21 cellular contexts compared by ENCODE assay signal in genomic region chr2:74438248-74438647, GRCh38. TPM values are rescaled to one million over a fixed set of nuclear protein-coding genes. Genes with fewer than 3 reads are reported as not detected.
DNase-seq lines count a peak whose midpoint lies in the region; ATAC-seq and TF ChIP-seq lines count a peak whose summit lies in the region.
"Had no signal": no experiment of that assay in that cellular context is flagged by ENCODE, and none has a peak within 500 bp of the region (broad histone marks: within the 10 kb centered on the region; RNA-seq: fewer than 3 reads in every experiment).

No MANE protein-coding gene starts in this region.

- no peaks in the 10 kb centered on the region for H3K27me3 Mint-ChIP-seq in Calu3 (ENCODE audit: unreplicated experiment)

- peak overlapping the region; percentile 2 for H3K27ac Mint-ChIP-seq in Calu3 (ENCODE audit: unreplicated experiment)
- H3K27ac Mint-ChIP-seq: activated naive CD4-positive, alpha-beta T cell treated with anti-CD3 and anti-CD28 coated beads for 36 hours had no signal

- TF ChIP-seq CTCF in Calu3 (IDR thresholded peaks at IDR 0.05; ENCODE audit: unreplicated experiment) (no peak), Loucy (conservative IDR thresholded peaks at IDR 0.05; ENCODE audit: low read length) (no peak), hepatocyte (IDR thresholded peaks at IDR 0.05; ENCODE audit: poor library complexity) (no peak), GM20000 (IDR thresholded peaks at IDR 0.05; ENCODE audit: extremely low read depth, missing control alignments) (no peak)

- peaks cover 39% of the 10 kb centered on the region for H3K4me1 ChIP-seq in Loucy (ENCODE audit: insufficient read depth, low read length, poor library complexity, severe bottlenecking)
- H3K4me1 ChIP-seq in hepatocyte (ENCODE audit: insufficient read depth), result peaks cover 16% of the 10 kb centered on the region

- no peak for ATAC-seq in stimulated activated naive CD8-positive, alpha-beta T cell treated with anti-CD3 and anti-CD28 coated beads, Interleukin-15, Interleukin-2, amounts not matched to agents 100 U/mL and 50 U/mL, for 24 hours
- ATAC-seq in HG03442 (IDR thresholded peaks at IDR 0.05; ENCODE audit: unreplicated experiment), result no peak
- ATAC-seq: gastrocnemius medialis; naive thymus-derived CD8-positive, alpha-beta T cell; Panc1 had no signal

- H3K36me3 ChIP-seq in Loucy (ENCODE audit: insufficient read depth, low read length) (no peaks in the 10 kb centered on the region), hepatocyte (replicated peaks; ENCODE audit: insufficient read depth, low read depth) (no peaks in the 10 kb centered on the region)
- H3K36me3 ChIP-seq: gastrocnemius medialis had no signal

- peak overlapping the region; percentile 92 for H3K9ac ChIP-seq in Loucy (ENCODE audit: low read depth, low read length, poor library complexity, severe bottlenecking)

- no peaks in the 10 kb centered on the region for H3K9me3 Mint-ChIP-seq in Calu3 (ENCODE audit: low read depth, unreplicated experiment)
- H3K9me3 Mint-ChIP-seq: activated naive CD4-positive, alpha-beta T cell treated with anti-CD3 and anti-CD28 coated beads for 36 hours; naive thymus-derived CD8-positive, alpha-beta T cell had no signal

- H2AFZ ChIP-seq in Loucy (ENCODE audit: low read length), result no peak overlapping the region
- H2AFZ ChIP-seq in hepatocyte, result no peak overlapping the region

- H3K4me2 ChIP-seq in Loucy (ENCODE audit: low read depth, low read length, poor library complexity, severe bottlenecking) (peak overlapping the region; percentile 99), hepatocyte (peak overlapping the region; percentile 86)

- H3K36me3 Mint-ChIP-seq in Calu3 (ENCODE audit: insufficient read depth, unreplicated experiment), result peaks cover 38% of the 10 kb centered on the region
- H3K36me3 Mint-ChIP-seq: naive thymus-derived CD8-positive, alpha-beta T cell had no signal

- CTCF ChIA-PET in Calu3 (lab: Charles Lee), result interaction anchor here (1.1 kb wide), 1 partner anchor 19 kb away, joined by 3 read pairs; the partner anchor contains the start of gene WBP1

- H3K9me2 ChIP-seq in Loucy (replicated peaks; ENCODE audit: low read depth, low read length), result no peaks in the 10 kb centered on the region
- no peaks in the 10 kb centered on the region for H3K9me2 ChIP-seq in hepatocyte (replicated peaks; ENCODE audit: insufficient read depth)

- WGBS in hepatocyte (ENCODE audit: low lambda C conversion rate, missing lambda C conversion rate), result 93% methylated on average over 1 of the region's 1 CpG

- H3K79me2 ChIP-seq in Loucy (ENCODE audit: insufficient read depth, low read length) (peaks cover 24% of the 10 kb centered on the region; the same call in 1 of the 2 replicates), hepatocyte (peaks cover 69% of the 10 kb centered on the region)

- peak overlapping the region; percentile 97 for H3K4me3 Mint-ChIP-seq in Calu3 (ENCODE audit: low read depth, unreplicated experiment)
- H3K4me3 Mint-ChIP-seq: activated naive CD4-positive, alpha-beta T cell treated with anti-CD3 and anti-CD28 coated beads for 36 hours had no signal

- intact Hi-C loops in Calu3 (cut with micrococcal nuclease; ENCODE audit: unreplicated experiment), result no loop called here

- H3F3A ChIP-seq in Loucy (ENCODE audit: low read depth), result no peaks in the 10 kb centered on the region

- H3K4me3 ChIP-seq in Loucy (ENCODE audit: low read length, poor library complexity, severe bottlenecking), result peak overlapping the region; percentile 80
- no peak overlapping the region for H3K4me3 ChIP-seq in hepatocyte
- peak overlapping the region; percentile 20 for H3K4me3 ChIP-seq in skeletal muscle cell (ENCODE audit: low read depth, low read length)
- H3K4me3 ChIP-seq: gastrocnemius medialis had no signal

- peaks cover 33% of the 10 kb centered on the region for H3K4me1 Mint-ChIP-seq in Calu3 (ENCODE audit: low read depth, unreplicated experiment)

- BruUV-seq in Calu3 (replicated peaks; lab: Mats Ljungman, UMichigan), result no TSS peak

- H3K27me3 ChIP-seq in Loucy (ENCODE audit: insufficient read depth, low read length, poor library complexity, severe bottlenecking) (no peaks in the 10 kb centered on the region), hepatocyte (no peaks in the 10 kb centered on the region)

- DNase-seq in Calu3, result no peak
- DNase-seq in hepatocyte (ENCODE audit: low spot score), result no peak
- DNase-seq in skeletal muscle cell (ENCODE audit: low read depth), result no peak
- DNase-seq in stimulated activated naive CD8-positive, alpha-beta T cell treated with anti-CD3 and anti-CD28 coated beads, Interleukin-15, Interleukin-2, amounts not matched to agents 100 U/mL and 50 U/mL, for 24 hours, result no peak
- no peak for DNase-seq in GM20000 (ENCODE audit: low spot score)
- DNase-seq in C1 segment of cervical spinal cord (lab: John Stamatoyannopoulos, UW), result no peak
- DNase-seq: activated CD4-positive, alpha-beta T cell treated with anti-CD3 and anti-CD28 coated beads for 4 hours; activated naive CD4-positive, alpha-beta T cell treated with anti-CD3 and anti-CD28 coated beads for 36 hours; erythroblast; gastrocnemius medialis; GF-D8; NCI-H1105 treated with DMSO at 0.1 percent for 48 hours; NCI-H2171 treated with DMSO at 0.1 percent for 48 hours; NCI-H748 treated with DMSO at 0.1 percent for 48 hours; retina had no signal

- H4K20me1 ChIP-seq in Loucy (ENCODE audit: insufficient read depth, low read length, poor library complexity, severe bottlenecking), result peaks cover 2% of the 10 kb centered on the region
- peaks cover 42% of the 10 kb centered on the region for H4K20me1 ChIP-seq in hepatocyte (ENCODE audit: insufficient read depth, poor library complexity, severe bottlenecking)

- no peaks in the 10 kb centered on the region for H3K9me3 ChIP-seq in Loucy (ENCODE audit: insufficient read depth, low read depth, low read length)
- H3K9me3 ChIP-seq in hepatocyte (ENCODE audit: low read depth), result no peaks in the 10 kb centered on the region
- H3K9me3 ChIP-seq: gastrocnemius medialis had no signal

- H3K27ac ChIP-seq in hepatocyte, result no peak overlapping the region
- H3K27ac ChIP-seq: gastrocnemius medialis, HL-60, SK-N-MC had no signal

RNA-seq across cellular contexts. Expression of gene RTKN, which starts 3.5 kb away (rescaled TPM):
- 97.6 and 103 TPM in 2 replicates for total RNA-seq in Calu3 (2022)
- total RNA-seq in hepatocyte, result 66.1 and 74.2 TPM in 2 replicates
- polyA plus RNA-seq in hepatocyte, result 77.5 and 85.0 TPM in 2 replicates

RNA-seq across cellular contexts. Expression of gene INO80B, which starts 16.6 kb away (rescaled TPM):
- total RNA-seq in Calu3 (2022) (41.7 and 42.1 TPM in 2 replicates), hepatocyte (16.0 and 20.0 TPM in 2 replicates)
- 18.9 and 19.9 TPM in 2 replicates for polyA plus RNA-seq in hepatocyte

RNA-seq across cellular contexts. Expression of gene WDR54, which starts 16.7 kb away (rescaled TPM):
- total RNA-seq in Calu3 (2022) (30.5 and 32.3 TPM in 2 replicates), hepatocyte (6.2 and 7.1 TPM in 2 replicates)
- 22.2 and 22.6 TPM in 2 replicates for polyA plus RNA-seq in hepatocyte

RNA-seq across cellular contexts. Expression of gene C2orf81, which starts 16.8 kb away (rescaled TPM):
- 4.0 and 5.7 TPM in 2 replicates for total RNA-seq in Calu3 (2022)
- total RNA-seq in hepatocyte, result 0.32 and 0.37 TPM in 2 replicates
- 0.76 and 4.2 TPM in 2 replicates for polyA plus RNA-seq in hepatocyte

RNA-seq across cellular contexts. Expression of gene WBP1, which starts 20.0 kb away (rescaled TPM):
- 61.6 and 63.7 TPM in 2 replicates for total RNA-seq in Calu3 (2022)
- total RNA-seq in hepatocyte, result 66.5 and 85.7 TPM in 2 replicates
- 87.5 and 95.0 TPM in 2 replicates for polyA plus RNA-seq in hepatocyte
